In genomic region chr3:7733933-7734332, GRCh38 we compare ENCODE assay signal across 27 cellular contexts.
"Had no signal": no experiment of that assay in that cellular context is flagged by ENCODE, and none has a peak within 500 bp of the region (broad histone marks: within the 10 kb centered on the region; RNA-seq: fewer than 3 reads in every experiment).

No MANE protein-coding gene starts in this region.

- H3K9me3 Mint-ChIP-seq: endodermal cell; mesothelial cell of epicardium; neural progenitor cell; stimulated activated naive CD8-positive, alpha-beta T cell treated with anti-CD3 and anti-CD28 coated beads, Interleukin-15, Interleukin-2, amounts not matched to agents 100 ng/mL and 50 ng/mL, for 24 hours had no signal

- H3K4me3 ChIP-seq: gastroesophageal sphincter, heart right ventricle, left lung, neural progenitor cell, right atrium auricular region, smooth muscle cell, thoracic aorta, tibial nerve, upper lobe of left lung had no signal

- H3K4me3 Mint-ChIP-seq: endodermal cell; mesothelial cell of epicardium; naive thymus-derived CD4-positive, alpha-beta T cell; nephron; neural progenitor cell; stimulated activated memory B cell treated with anti-CD40 and anti-IgM and Interleukin-4, amounts not matched to agents 10 μg/mL and 1 μg/mL and 100 μg/mL, for 72 hours; stimulated activated naive CD8-positive, alpha-beta T cell treated with anti-CD3 and anti-CD28 coated beads, Interleukin-15, Interleukin-2, amounts not matched to agents 100 ng/mL and 50 ng/mL, for 24 hours had no signal

- H3K4me1 Mint-ChIP-seq: mesothelial cell of epicardium; nephron; neural progenitor cell; stimulated activated memory B cell treated with anti-CD40 and anti-IgM and Interleukin-4, amounts not matched to agents 10 μg/mL and 1 μg/mL and 100 μg/mL, for 72 hours had no signal

- H3K79me2 ChIP-seq: parathyroid adenoma had no signal

- DNase-seq: effector CD8-positive, alpha-beta T cell; endodermal cell; glutamatergic neuron; heart right ventricle; hippocampal formation; left cardiac atrium; left lung; mesenchymal stem cell; naive thymus-derived CD4-positive, alpha-beta T cell; stimulated activated CD4-positive, alpha-beta T cell treated with anti-CD3 and anti-CD28 coated beads, Interleukin-12 subunit alpha, Interleukin-12 subunit beta, amount 100 ng/mL, for 4 hours; stimulated activated CD4-positive, alpha-beta T cell treated with anti-CD3 and anti-CD28 coated beads, Interleukin-1b, Interleukin-23, amount 100 ng/mL, for 48 hours; stimulated activated CD4-positive, alpha-beta T cell treated with anti-CD3 and anti-CD28 coated beads, Interleukin-4, amount 100 ng/mL, for 24 hours; upper lobe of left lung had no signal

- H3K4me1 ChIP-seq: foreskin keratinocyte, gastroesophageal sphincter, heart right ventricle, left lung, neural progenitor cell, parathyroid adenoma, right atrium auricular region, tibial nerve, upper lobe of left lung had no signal

- H2AFZ ChIP-seq: neural progenitor cell, parathyroid adenoma had no signal

- H3K36me3 ChIP-seq: gastroesophageal sphincter, heart right ventricle, left lung, neural progenitor cell, right atrium auricular region, thoracic aorta, tibial nerve, upper lobe of left lung had no signal

- H3K9me3 ChIP-seq: gastroesophageal sphincter, heart right ventricle, left lung, right atrium auricular region, thoracic aorta, tibial nerve, upper lobe of left lung had no signal

- ATAC-seq: foreskin keratinocyte; gastroesophageal sphincter; heart right ventricle; left cardiac atrium; left lung; naive thymus-derived CD4-positive, alpha-beta T cell; sciatic nerve; stimulated activated memory B cell treated with anti-CD40 and anti-IgM and Interleukin-4, amounts not matched to agents 10 μg/mL and 1 μg/mL and 100 μg/mL, for 72 hours had no signal

- H3K27ac ChIP-seq: foreskin keratinocyte, gastroesophageal sphincter, heart right ventricle, left lung, neural progenitor cell, parathyroid adenoma, right atrium auricular region, thoracic aorta, tibial nerve, upper lobe of left lung had no signal

- H3K36me3 Mint-ChIP-seq: mesothelial cell of epicardium; naive thymus-derived CD4-positive, alpha-beta T cell; neural progenitor cell; stimulated activated memory B cell treated with anti-CD40 and anti-IgM and Interleukin-4, amounts not matched to agents 10 μg/mL and 1 μg/mL and 100 μg/mL, for 72 hours had no signal

- H3K27me3 ChIP-seq: foreskin keratinocyte, gastroesophageal sphincter, left lung, neural progenitor cell, right atrium auricular region, tibial nerve, upper lobe of left lung had no signal

- H3K27me3 Mint-ChIP-seq: naive thymus-derived CD4-positive, alpha-beta T cell; progenitor cell of endocrine pancreas; stimulated activated memory B cell treated with anti-CD40 and anti-IgM and Interleukin-4, amounts not matched to agents 10 μg/mL and 1 μg/mL and 100 μg/mL, for 72 hours; stimulated activated naive CD8-positive, alpha-beta T cell treated with anti-CD3 and anti-CD28 coated beads, Interleukin-15, Interleukin-2, amounts not matched to agents 100 ng/mL and 50 ng/mL, for 24 hours had no signal

- H3K27ac Mint-ChIP-seq: endodermal cell; mesothelial cell of epicardium; naive thymus-derived CD4-positive, alpha-beta T cell; nephron; neural progenitor cell; progenitor cell of endocrine pancreas; stimulated activated memory B cell treated with anti-CD40 and anti-IgM and Interleukin-4, amounts not matched to agents 10 μg/mL and 1 μg/mL and 100 μg/mL, for 72 hours; stimulated activated naive CD8-positive, alpha-beta T cell treated with anti-CD3 and anti-CD28 coated beads, Interleukin-15, Interleukin-2, amounts not matched to agents 100 ng/mL and 50 ng/mL, for 24 hours had no signal
